In the genomic region with DNA sequence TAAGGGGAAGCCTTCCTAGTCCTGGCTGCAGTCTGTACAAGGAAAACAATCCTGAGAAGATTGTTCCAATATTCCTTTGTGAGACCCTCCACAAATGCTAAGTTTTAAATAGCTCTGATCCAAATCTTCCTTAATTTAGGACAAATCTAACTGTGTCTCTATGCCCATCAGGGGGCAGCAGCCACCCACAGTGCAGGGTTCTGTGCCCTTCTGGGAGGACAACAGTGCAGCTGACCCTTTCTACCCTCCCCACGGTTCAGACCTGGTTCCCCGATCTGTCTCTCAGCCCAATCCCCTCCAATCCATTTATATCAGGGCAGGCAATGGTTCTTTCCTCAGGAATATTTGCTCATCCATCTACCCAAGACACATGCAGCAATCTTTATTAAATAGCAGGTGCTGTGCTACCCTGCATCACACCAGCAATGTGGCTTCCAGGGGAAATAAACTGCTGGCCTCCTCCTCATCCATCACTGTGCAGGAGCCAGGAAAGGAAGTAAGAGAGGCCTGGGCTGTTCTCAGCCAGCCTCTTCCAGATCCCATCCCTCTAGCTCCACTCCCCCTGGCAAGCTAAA, we compare ENCODE assay signal across 9 cellular contexts. TPM values are rescaled to one million over a fixed set of nuclear protein-coding genes. Genes with fewer than 3 reads are reported as not detected.
A peak's percentile ranks its signal among the peaks of the same experiment; 100 is the strongest.
DNase-seq lines count a peak whose midpoint lies in the region; TF ChIP-seq lines count a peak whose summit lies in the region.
"Had no signal": no experiment of that assay in that cellular context is flagged by ENCODE, and none has a peak within 500 bp of the region (broad histone marks: within the 10 kb centered on the region; RNA-seq: fewer than 3 reads in every experiment).

No MANE protein-coding gene starts in this region.

- H3K9me3 ChIP-seq in esophagus squamous epithelium (no peaks in the 10 kb centered on the region), neuronal stem cell (replicated peaks in 1 of 2; ENCODE audit: control insufficient read depth in 2 of 2, insufficient read depth in 1 of 2, low read depth in 1 of 2, low read length in 2 of 2) (peaks cover 0 to 3% of the 10 kb centered on the region in 2 donors)

- H3K4me2 ChIP-seq in neuronal stem cell (ENCODE audit: insufficient read depth, low read length, poor library complexity, severe bottlenecking), result no peak overlapping the region

- H3K4me3 ChIP-seq in esophagus squamous epithelium, result no peak overlapping the region
- no peak overlapping the region for H3K4me3 ChIP-seq in neuronal stem cell (ENCODE audit: low read length in 2 of 2)

- peaks cover 18% of the 10 kb centered on the region for H3K27me3 Mint-ChIP-seq in activated CD4-positive, alpha-beta memory T cell treated with anti-CD3 and anti-CD28 coated beads for 36 hours

- peaks cover 4% of the 10 kb centered on the region for H3K79me1 ChIP-seq in neuronal stem cell (ENCODE audit: low read depth, low read length)

- H3K4me3 Mint-ChIP-seq in activated CD4-positive, alpha-beta memory T cell treated with anti-CD3 and anti-CD28 coated beads for 36 hours, result no peak overlapping the region
- H3K4me3 Mint-ChIP-seq: activated naive CD4-positive, alpha-beta T cell treated with anti-CD3 and anti-CD28 coated beads, Interleukin-2, amount 50 U/mL, for 24 hours had no signal

- TF ChIP-seq CTCF in esophagus squamous epithelium (IDR thresholded peaks at IDR 0.05), result peak in 5 of 6 experiments; percentile 55 to 76 (median 65)

- no peak for TF ChIP-seq POLR2A in esophagus squamous epithelium (IDR thresholded peaks at IDR 0.05)

- no peak overlapping the region for H2BK12ac ChIP-seq in neuronal stem cell (ENCODE audit: low read length)

- no peak overlapping the region for H4K91ac ChIP-seq in neuronal stem cell (ENCODE audit: low read depth, low read length, poor library complexity)

- intact Hi-C loops in activated CD4-positive, alpha-beta memory T cell treated with anti-CD3 and anti-CD28 coated beads for 36 hours (cut with micrococcal nuclease), result loop anchor here (1.0 to 2.0 kb wide), 3 partner anchors 15 to 78 kb away; no protein-coding TSS in a partner anchor
- intact Hi-C loops in esophagus squamous epithelium (cut with DNase I), result loop anchor here (5.0 kb wide), 1 partner anchor 40 kb away; no protein-coding TSS in a partner anchor

- no peak overlapping the region for H3K4ac ChIP-seq in neuronal stem cell (ENCODE audit: low read length)

- 0 to 8% methylated on average over 2 of the region's 2 CpGs for WGBS in esophagus squamous epithelium, 2 donors
- WGBS in neuronal stem cell (ENCODE audit: extremely low coverage in 2 of 2, insufficient read length in 2 of 2, insufficient replicate concordance in 1 of 2), 2 donors, result no CpG with 5 or more reads among the region's 2 CpGs

- peaks cover 0 to 28% (median 2%) of the 10 kb centered on the region in 4 donors for H3K27me3 ChIP-seq in esophagus squamous epithelium
- H3K27me3 ChIP-seq in neuronal stem cell (ENCODE audit: control insufficient read depth in 3 of 3, insufficient read depth in 3 of 3, low read depth in 1 of 3, low read length in 3 of 3), result peaks cover 13 to 50% (median 38%) of the 10 kb centered on the region in 3 experiments

- H2BK120ac ChIP-seq in neuronal stem cell (ENCODE audit: low read depth, low read length), result no peak overlapping the region

- CTCF ChIA-PET in activated CD4-positive, alpha-beta memory T cell treated with anti-CD3 and anti-CD28 coated beads for 36 hours (lab: Charles Lee), result interaction anchor here (0.6 to 9.0 kb wide), 32 partner anchors 8 to 536 kb away, joined by 3 to 507 read pairs (median 4); a partner anchor contains a TSS

- H2AFZ ChIP-seq in neuronal stem cell (ENCODE audit: low read length), result peak overlapping the region; percentile 25

- H3K23ac ChIP-seq in neuronal stem cell (ENCODE audit: low read depth, low read length, poor library complexity), result no peak overlapping the region

- H3K36me3 ChIP-seq in esophagus squamous epithelium (no peaks in the 10 kb centered on the region), neuronal stem cell (replicated peaks in 1 of 2; ENCODE audit: control insufficient read depth in 2 of 2, insufficient read depth in 2 of 2, low read length in 2 of 2) (no peaks in the 10 kb centered on the region)

- DNase-seq in NCI-H526 (lab: John Stamatoyannopoulos, UW) (peak; percentile 17 to 60), NCI-H526 treated with DMSO at 0.1 percent for 48 hours (lab: John Stamatoyannopoulos, UW) (no peak), NCI-H1694 (lab: John Stamatoyannopoulos, UW) (peak; percentile 55), esophagus squamous epithelium (lab: John Stamatoyannopoulos, UW) (no peak), neuronal stem cell (ENCODE audit: low spot score) (peak; percentile 54), GM19238 (ENCODE audit: insufficient read length, low spot score) (no peak), NCI-H128 (lab: John Stamatoyannopoulos, UW; ENCODE audit: unreplicated experiment) (no peak)
- peak; percentile 69 for DNase-seq in activated CD4-positive, alpha-beta memory T cell treated with anti-CD3 and anti-CD28 coated beads for 36 hours

- no peak overlapping the region for H2BK5ac ChIP-seq in neuronal stem cell (ENCODE audit: low read length)

- H4K8ac ChIP-seq in neuronal stem cell (ENCODE audit: low read depth, low read length), result no peak overlapping the region

- no peak overlapping the region for H3K27ac Mint-ChIP-seq in activated CD4-positive, alpha-beta memory T cell treated with anti-CD3 and anti-CD28 coated beads for 36 hours
- H3K27ac Mint-ChIP-seq: activated naive CD4-positive, alpha-beta T cell treated with anti-CD3 and anti-CD28 coated beads, Interleukin-2, amount 50 U/mL, for 24 hours had no signal

- H3K36me3 Mint-ChIP-seq in activated CD4-positive, alpha-beta memory T cell treated with anti-CD3 and anti-CD28 coated beads for 36 hours, result no peaks in the 10 kb centered on the region

- H2BK15ac ChIP-seq in neuronal stem cell (ENCODE audit: low read length), result no peak overlapping the region

- no peak overlapping the region for H2AK5ac ChIP-seq in neuronal stem cell (ENCODE audit: low read depth, low read length)

- H3K4me1 ChIP-seq in esophagus squamous epithelium (peaks cover 10 to 48% (median 23%) of the 10 kb centered on the region in 3 donors), neuronal stem cell (ENCODE audit: control insufficient read depth in 2 of 2, insufficient read depth in 1 of 2, low read depth in 1 of 2, low read length in 2 of 2) (peaks cover 5 to 6% of the 10 kb centered on the region in 2 donors)

- H3K14ac ChIP-seq in neuronal stem cell (ENCODE audit: low read length), result no peak overlapping the region

- H3K27ac ChIP-seq in esophagus squamous epithelium, result no peak overlapping the region
- no peak overlapping the region for H3K27ac ChIP-seq in neuronal stem cell (replicated peaks; ENCODE audit: low read length)

- peaks cover 8% of the 10 kb centered on the region for H3K4me1 Mint-ChIP-seq in activated CD4-positive, alpha-beta memory T cell treated with anti-CD3 and anti-CD28 coated beads for 36 hours (ENCODE audit: low read depth)

- H3K18ac ChIP-seq in neuronal stem cell (ENCODE audit: low read length), result no peak overlapping the region

- no peaks in the 10 kb centered on the region for H3K9me3 Mint-ChIP-seq in activated CD4-positive, alpha-beta memory T cell treated with anti-CD3 and anti-CD28 coated beads for 36 hours
- H3K9me3 Mint-ChIP-seq: activated naive CD4-positive, alpha-beta T cell treated with anti-CD3 and anti-CD28 coated beads, Interleukin-2, amount 50 U/mL, for 24 hours had no signal

- no peak overlapping the region for H3K9ac ChIP-seq in neuronal stem cell (ENCODE audit: low read depth, low read length, poor library complexity)

- POLR2A ChIA-PET in activated CD4-positive, alpha-beta memory T cell treated with anti-CD3 and anti-CD28 coated beads for 36 hours (lab: Charles Lee), result no interaction called here

RNA-seq across cellular contexts. Expression of a gene that starts 4.0 kb away (rescaled TPM):
- 10 to 100 TPM; 46.2 to 56.0 TPM for total RNA-seq in activated CD4-positive, alpha-beta memory T cell treated with anti-CD3 and anti-CD28 coated beads for 36 hours
- 10 to 100 TPM; 12.9 to 28.8 (median 18.7) TPM for total RNA-seq in esophagus squamous epithelium
- 28.9 TPM for polyA plus RNA-seq in neuronal stem cell (2013, experiment 1 of 2)
- polyA plus RNA-seq in neuronal stem cell (2013, experiment 2 of 2), result 28.7 TPM

RNA-seq across cellular contexts. Expression of a gene that starts 13.8 kb away (rescaled TPM):
- under 1 TPM; 0.10 to 0.12 TPM for total RNA-seq in activated CD4-positive, alpha-beta memory T cell treated with anti-CD3 and anti-CD28 coated beads for 36 hours
- 1 to 10 TPM in 3 of 4 donors, under 1 TPM in 1; 0.38 to 1.9 (median 1.5) TPM for total RNA-seq in esophagus squamous epithelium
- polyA plus RNA-seq in neuronal stem cell (2013, experiment 1 of 2), result 1.2 TPM
- polyA plus RNA-seq in neuronal stem cell (2013, experiment 2 of 2), result 1.4 TPM

Comparison
In these comparisons a context has a peak if more than half of its experiments do, and no peak if none do; other contexts are left out.
1. DNase-seq: peak in NCI-H526 (2 of 2), NCI-H1694 (single experiment), activated CD4-positive, alpha-beta memory T cell treated with anti-CD3 and anti-CD28 coated beads for 36 hours (single experiment) and neuronal stem cell (single experiment); none in NCI-H526 treated with DMSO at 0.1 percent for 48 hours (single experiment), esophagus squamous epithelium (single experiment), GM19238 (single experiment) and NCI-H128 (single experiment).